ENCODE assay signal across 9 cellular contexts in the genomic region with DNA sequence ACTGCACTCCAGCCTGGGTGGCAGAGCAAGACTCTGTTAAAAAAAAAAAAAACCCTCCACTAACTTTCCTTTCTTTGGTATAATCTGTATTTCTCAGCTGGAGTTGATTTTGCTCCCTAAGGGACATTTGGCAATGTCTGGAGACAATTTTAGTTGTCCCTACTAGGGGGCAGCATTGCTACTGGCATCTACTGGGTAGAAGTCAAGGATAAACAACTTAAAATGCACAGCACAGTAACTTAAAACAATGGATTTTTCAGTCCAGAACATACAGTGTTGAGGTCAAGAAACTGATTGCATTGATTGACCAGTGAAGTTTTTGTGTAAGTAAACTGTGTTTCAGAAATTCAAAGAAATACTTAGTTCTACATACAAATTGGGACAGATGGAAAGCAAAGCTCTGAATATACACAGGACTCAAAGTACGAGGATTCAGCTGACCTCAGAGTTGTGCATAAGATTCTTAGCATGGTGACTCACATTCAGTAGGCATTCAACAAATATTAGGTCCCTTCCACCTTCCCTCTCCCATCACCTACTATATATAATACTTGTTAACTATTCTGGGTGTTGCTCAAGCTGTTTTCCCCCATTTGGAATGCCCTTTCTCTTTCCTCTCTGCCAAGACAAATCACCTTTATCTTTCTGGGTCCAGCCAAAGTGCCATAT. TPM values are rescaled to one million over a fixed set of nuclear protein-coding genes. Genes with fewer than 3 reads are reported as not detected.
DNase-seq lines count a peak whose midpoint lies in the region; ATAC-seq and TF ChIP-seq lines count a peak whose summit lies in the region.
"Had no signal": no experiment of that assay in that cellular context is flagged by ENCODE, and none has a peak within 500 bp of the region (broad histone marks: within the 10 kb centered on the region; RNA-seq: fewer than 3 reads in every experiment).

No MANE protein-coding gene starts in this region.

- no peak overlapping the region for H2AFZ ChIP-seq in DND-41 (ENCODE audit: low read depth, low read length)

- H3K27ac ChIP-seq in DND-41 (ENCODE audit: low read length), result no peak overlapping the region
- H3K27ac ChIP-seq in body of pancreas, result no peak overlapping the region

- DNase-seq in DND-41, result no peak
- DNase-seq in Kasumi-1 (lab: John Stamatoyannopoulos, UW), result peak; percentile 16 to 42
- DNase-seq in body of pancreas, result peak in 1 of 4 donors; percentile 2
- peak; percentile 10 to 35 for DNase-seq in lung microvascular endothelial cell (ENCODE audit: low read depth in 2 of 2)
- no peak for DNase-seq in NCI-H510A (lab: John Stamatoyannopoulos, UW)
- no peak for DNase-seq in NCI-H2081 (lab: John Stamatoyannopoulos, UW)
- DNase-seq in NCI-H774 (lab: John Stamatoyannopoulos, UW), result no peak
- DNase-seq: activated CD8-positive, alpha-beta T cell treated with anti-CD3 and anti-CD28 coated beads, Interleukin-2, amount 10 ng/mL, durations not matched to agents 7 days and 5 days had no signal

- peak; percentile 59 for TF ChIP-seq CTCF in DND-41 (IDR thresholded peaks at IDR 0.05; ENCODE audit: borderline replicate concordance, extremely low read depth, low read length, poor library complexity, severe bottlenecking)
- peak in 5 of 7 experiments; percentile 24 to 54 (median 42) for TF ChIP-seq CTCF in body of pancreas (IDR thresholded peaks at IDR 0.05)

- no peak for TF ChIP-seq POLR2A in body of pancreas (IDR thresholded peaks at IDR 0.05)

- H3K9me3 ChIP-seq in DND-41 (ENCODE audit: insufficient read depth, low read length, severe bottlenecking), result no peaks in the 10 kb centered on the region
- H3K9me3 ChIP-seq in body of pancreas, result no peaks in the 10 kb centered on the region

- peaks cover 23% of the 10 kb centered on the region for H3K4me1 ChIP-seq in DND-41 (ENCODE audit: insufficient read depth, low read length)
- H3K4me1 ChIP-seq in body of pancreas, result no peaks in the 10 kb centered on the region

- WGBS in body of pancreas, 2 donors, result 20 to 27% methylated on average over 1 of the region's 1 CpG

- no peak overlapping the region for H3K4me2 ChIP-seq in DND-41 (ENCODE audit: insufficient read depth, low read length)

- no peak overlapping the region for H3K9ac ChIP-seq in DND-41 (ENCODE audit: low read depth, low read length)

- no peaks in the 10 kb centered on the region for H3K79me2 ChIP-seq in DND-41 (ENCODE audit: insufficient read depth, low read length)

- H4K20me1 ChIP-seq in DND-41 (ENCODE audit: insufficient read depth, low read length), result no peaks in the 10 kb centered on the region

- H3K36me3 ChIP-seq in DND-41 (ENCODE audit: insufficient read depth, low read length), result no peaks in the 10 kb centered on the region
- no peaks in the 10 kb centered on the region for H3K36me3 ChIP-seq in body of pancreas (replicated peaks in 1 of 2; ENCODE audit: insufficient read depth in 1 of 2, low read depth in 2 of 2)

- H3K27me3 ChIP-seq in DND-41 (ENCODE audit: insufficient read depth, low read length, poor library complexity), result no peaks in the 10 kb centered on the region
- H3K27me3 ChIP-seq in body of pancreas, result no peaks in the 10 kb centered on the region

- ATAC-seq in DND-41 (ENCODE audit: insufficient read depth, low read depth), result no peak
- ATAC-seq in body of pancreas, result no peak
- ATAC-seq in GM19395 (IDR thresholded peaks at IDR 0.05; ENCODE audit: unreplicated experiment), result no peak
- ATAC-seq: activated CD8-positive, alpha-beta T cell treated with anti-CD3 and anti-CD28 coated beads, Interleukin-2, amount 10 ng/mL, durations not matched to agents 7 days and 5 days had no signal

- H3K4me3 ChIP-seq in DND-41 (ENCODE audit: low read depth in 1 of 2, low read length in 2 of 2) (no peak overlapping the region), body of pancreas (no peak overlapping the region)

- intact Hi-C loops in body of pancreas (cut with DNase I), result no loop called here

RNA-seq across cellular contexts. Expression of a gene that starts 8.8 kb away (rescaled TPM):
- total RNA-seq in body of pancreas (not detected), lung microvascular endothelial cell (not detected in 2 replicates)
- total RNA-seq: activated CD8-positive, alpha-beta T cell treated with anti-CD3 and anti-CD28 coated beads, Interleukin-2, amount 10 ng/mL, durations not matched to agents 7 days and 5 days had no signal

Comparison
In these comparisons a context has a peak if more than half of its experiments do, and no peak if none do; other contexts are left out.
1. DNase-seq: peak in Kasumi-1 (2 of 2) and lung microvascular endothelial cell (2 of 2); none in DND-41 (single experiment), NCI-H510A (single experiment), NCI-H2081 (0 of 2) and NCI-H774 (single experiment).